Comparison of ENCODE assay signal across 1 cellular context in genomic region chr9:128920381-128921058, GRCh38.
TF ChIP-seq lines count a peak whose summit lies in the region.

PHYHD1 (plus strand) TSS chr9:128920982; CDS start chr9:128922324, 1,342 bp downstream.

TF ChIP-seq in H1, 55 proteins besides CTCF, POLR2A, EP300 and RAD21 (continued from another document):
- TF ChIP-seq USF2 (IDR thresholded peaks at IDR 0.05; ENCODE audit: low read length) (no peak), BRCA1 (IDR thresholded peaks at IDR 0.05; ENCODE audit: low read depth, low read length) (no peak), CHD7 (IDR thresholded peaks at IDR 0.05; ENCODE audit: insufficient replicate concordance, low read length) (no peak), CBX8 (IDR thresholded peaks at IDR 0.05; ENCODE audit: borderline replicate concordance, low read depth, low read length) (no peak), NANOG (IDR thresholded peaks at IDR 0.05; ENCODE audit: insufficient read depth, low read depth, low read length, poor library complexity, severe bottlenecking) (no peak), E2F6 (IDR thresholded peaks at IDR 0.05) (no peak), TEAD4 (IDR thresholded peaks at IDR 0.05; ENCODE audit: low read depth, low read length) (no peak), ATF2 (IDR thresholded peaks at IDR 0.05; ENCODE audit: low read length) (no peak), BCL11A (IDR thresholded peaks at IDR 0.05; ENCODE audit: low read depth in 2 of 2, low read length in 2 of 2) (no peak), MAX (IDR thresholded peaks at IDR 0.05) (no peak), PHF8 (conservative IDR thresholded peaks at IDR 0.05; ENCODE audit: low read depth, low read length) (no peak), GABPA (IDR thresholded peaks at IDR 0.05; ENCODE audit: borderline replicate concordance, insufficient read depth, low read length) (no peak), YY1 (IDR thresholded peaks at IDR 0.05; ENCODE audit: low read depth, low read length) (no peak), RXRA (IDR thresholded peaks at IDR 0.05; ENCODE audit: insufficient read depth, low read depth, low read length) (no peak)
- TF ChIP-seq, protein P1, sequence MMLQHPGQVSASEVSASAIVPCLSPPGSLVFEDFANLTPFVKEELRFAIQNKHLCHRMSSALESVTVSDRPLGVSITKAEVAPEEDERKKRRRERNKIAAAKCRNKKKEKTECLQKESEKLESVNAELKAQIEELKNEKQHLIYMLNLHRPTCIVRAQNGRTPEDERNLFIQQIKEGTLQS (IDR thresholded peaks at IDR 0.05; ENCODE audit: insufficient read depth, low read depth, low read length) = no peak
